ENCODE assay signal across 26 cellular contexts in genomic region chrX:2811271-2811670, GRCh38. TPM values are rescaled to one million over a fixed set of nuclear protein-coding genes. Genes with fewer than 3 reads are reported as not detected.
"Had no signal": no experiment of that assay in that cellular context is flagged by ENCODE, and none has a peak within 500 bp of the region (broad histone marks: within the 10 kb centered on the region; RNA-seq: fewer than 3 reads in every experiment).

No MANE protein-coding gene starts in this region.

- H3K27ac ChIP-seq: dorsolateral prefrontal cortex, left lung, vagina had no signal

- H3K4me3 ChIP-seq: dorsolateral prefrontal cortex, left lung, skin epidermis, vagina had no signal

- H3K4me1 Mint-ChIP-seq: stimulated activated naive CD8-positive, alpha-beta T cell treated with anti-CD3 and anti-CD28 coated beads, Interleukin-15, amount 100 ng/mL, for 72 hours had no signal

- FAIRE-seq: endometrium had no signal

- H3K9me3 ChIP-seq: left lung, vagina had no signal

- H3K27ac Mint-ChIP-seq: activated CD4-positive, alpha-beta memory T cell treated with anti-CD3 and anti-CD28 coated beads for 36 hours; activated CD4-positive, alpha-beta T cell treated with anti-CD3 and anti-CD28 coated beads for 36 hours; activated CD8-positive, alpha-beta memory T cell treated with anti-CD3 and anti-CD28 coated beads, Interleukin-2, amount 10 ng/mL, durations not matched to agents 7 days and 5 days; activated naive CD8-positive, alpha-beta T cell treated with anti-CD3 and anti-CD28 coated beads, Interleukin-2, amount 10 ng/mL, durations not matched to agents 7 days and 5 days; activated T-helper 2 cell treated with anti-CD3 and anti-CD28 coated beads, Interferon-gamma antibody, Interleukin-2, Interleukin-4, amounts not matched to agents 10 μg/mL and 5 μg/mL and 100 μg/mL, durations not matched to agents 14 hours and 24 hours and 36 hours; nephron progenitor cell; stimulated activated naive CD8-positive, alpha-beta T cell treated with anti-CD3 and anti-CD28 coated beads, Interleukin-15, amount 100 ng/mL, for 72 hours had no signal

- H3K4me3 Mint-ChIP-seq: activated CD4-positive, alpha-beta memory T cell treated with anti-CD3 and anti-CD28 coated beads for 36 hours; activated CD4-positive, alpha-beta T cell treated with anti-CD3 and anti-CD28 coated beads for 36 hours; activated CD8-positive, alpha-beta memory T cell treated with anti-CD3 and anti-CD28 coated beads, Interleukin-2, amount 10 ng/mL, durations not matched to agents 7 days and 5 days; activated naive CD8-positive, alpha-beta T cell treated with anti-CD3 and anti-CD28 coated beads, Interleukin-2, amount 10 ng/mL, durations not matched to agents 7 days and 5 days; nephron progenitor cell; stimulated activated naive CD8-positive, alpha-beta T cell treated with anti-CD3 and anti-CD28 coated beads, Interleukin-15, amount 100 ng/mL, for 72 hours; WTC11 had no signal

- H3K4me1 ChIP-seq: left lung, vagina had no signal

- H3K36me3 ChIP-seq: left lung, vagina had no signal

- H3K9me3 Mint-ChIP-seq: activated CD4-positive, alpha-beta memory T cell treated with anti-CD3 and anti-CD28 coated beads for 36 hours; activated naive CD8-positive, alpha-beta T cell treated with anti-CD3 and anti-CD28 coated beads, Interleukin-2, amount 10 ng/mL, durations not matched to agents 7 days and 5 days; activated T-helper 2 cell treated with anti-CD3 and anti-CD28 coated beads, Interferon-gamma antibody, Interleukin-2, Interleukin-4, amounts not matched to agents 10 μg/mL and 5 μg/mL and 100 μg/mL, durations not matched to agents 14 hours and 24 hours and 36 hours; nephron progenitor cell; stimulated activated naive CD8-positive, alpha-beta T cell treated with anti-CD3 and anti-CD28 coated beads, Interleukin-15, amount 100 ng/mL, for 72 hours had no signal

- DNase-seq: activated CD4-positive, alpha-beta memory T cell treated with anti-CD3 and anti-CD28 coated beads for 36 hours; activated CD4-positive, alpha-beta T cell treated with anti-CD3 and anti-CD28 coated beads for 36 hours; activated CD8-positive, alpha-beta memory T cell treated with anti-CD3 and anti-CD28 coated beads, Interleukin-2, amount 10 ng/mL, durations not matched to agents 7 days and 5 days; activated naive CD4-positive, alpha-beta T cell treated with Interleukin-2 at 50 U/mL for 16 hours; activated naive CD8-positive, alpha-beta T cell treated with anti-CD3 and anti-CD28 coated beads, Interleukin-2, amount 10 ng/mL, durations not matched to agents 7 days and 5 days; amygdala; dorsolateral prefrontal cortex; foreskin melanocyte; glutamatergic neuron; left lung; nephron progenitor cell; nucleus accumbens; right cardiac atrium; stimulated activated CD4-positive, alpha-beta T cell treated with anti-CD3 and anti-CD28 coated beads, Interleukin-4, amount 100 ng/mL, for 1 hour; stimulated activated naive CD8-positive, alpha-beta T cell treated with anti-CD3 and anti-CD28 coated beads, Interleukin-15, amount 100 ng/mL, for 72 hours; SW 1271; T-helper 2 cell; trophoblast cell had no signal

- H3K27me3 ChIP-seq: left lung, vagina had no signal

- H3K36me3 Mint-ChIP-seq: activated CD4-positive, alpha-beta memory T cell treated with anti-CD3 and anti-CD28 coated beads for 36 hours; activated CD8-positive, alpha-beta memory T cell treated with anti-CD3 and anti-CD28 coated beads, Interleukin-2, amount 10 ng/mL, durations not matched to agents 7 days and 5 days; activated naive CD8-positive, alpha-beta T cell treated with anti-CD3 and anti-CD28 coated beads, Interleukin-2, amount 10 ng/mL, durations not matched to agents 7 days and 5 days had no signal

- H3K27me3 Mint-ChIP-seq: activated CD4-positive, alpha-beta memory T cell treated with anti-CD3 and anti-CD28 coated beads for 36 hours; progenitor cell of endocrine pancreas had no signal

RNA-seq across cellular contexts. Expression of gene GYG2, which starts 17.5 kb away (rescaled TPM):
- total RNA-seq: activated CD4-positive, alpha-beta memory T cell treated with anti-CD3 and anti-CD28 coated beads for 36 hours; activated CD4-positive, alpha-beta T cell treated with anti-CD3 and anti-CD28 coated beads for 36 hours; activated CD8-positive, alpha-beta memory T cell treated with anti-CD3 and anti-CD28 coated beads, Interleukin-2, amount 10 ng/mL, durations not matched to agents 7 days and 5 days; activated naive CD8-positive, alpha-beta T cell treated with anti-CD3 and anti-CD28 coated beads, Interleukin-2, amount 10 ng/mL, durations not matched to agents 7 days and 5 days; activated T-helper 2 cell treated with anti-CD3 and anti-CD28 coated beads, Interferon-gamma antibody, Interleukin-2, Interleukin-4, amounts not matched to agents 10 μg/mL and 5 μg/mL and 100 μg/mL, durations not matched to agents 14 hours and 24 hours and 36 hours had no signal

RNA-seq across cellular contexts. Expression of gene XG, which starts 59.4 kb away (rescaled TPM):
- total RNA-seq: activated CD4-positive, alpha-beta memory T cell treated with anti-CD3 and anti-CD28 coated beads for 36 hours; activated CD4-positive, alpha-beta T cell treated with anti-CD3 and anti-CD28 coated beads for 36 hours; activated CD8-positive, alpha-beta memory T cell treated with anti-CD3 and anti-CD28 coated beads, Interleukin-2, amount 10 ng/mL, durations not matched to agents 7 days and 5 days; activated T-helper 2 cell treated with anti-CD3 and anti-CD28 coated beads, Interferon-gamma antibody, Interleukin-2, Interleukin-4, amounts not matched to agents 10 μg/mL and 5 μg/mL and 100 μg/mL, durations not matched to agents 14 hours and 24 hours and 36 hours; lung microvascular endothelial cell; temporal lobe had no signal
